Comparison of ENCODE assay signal across 17 cellular contexts in the genomic region with DNA sequence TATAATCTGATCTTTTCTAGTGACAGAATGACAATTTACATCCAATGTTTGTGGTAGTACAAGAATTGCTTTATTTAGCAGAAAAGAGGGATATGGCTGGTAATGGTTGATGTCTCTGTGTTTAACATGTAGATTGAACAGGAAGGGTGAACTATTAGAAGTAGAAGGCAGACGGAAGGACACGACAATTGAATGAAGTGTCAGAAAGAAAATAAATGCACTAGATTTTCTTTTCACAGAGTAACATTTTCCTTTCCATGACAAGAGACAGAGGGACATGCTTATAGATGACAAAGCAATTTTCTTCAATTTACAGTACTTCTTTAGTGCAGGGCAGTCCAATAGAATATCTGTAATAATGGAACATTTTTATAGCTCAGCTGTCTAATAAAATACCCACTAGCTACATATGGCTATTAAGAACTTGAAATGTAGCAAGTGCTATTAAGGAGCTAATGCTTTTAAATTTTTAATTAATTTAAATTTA. TPM values are rescaled to one million over a fixed set of nuclear protein-coding genes. Genes with fewer than 3 reads are reported as not detected.
DNase-seq lines count a peak whose midpoint lies in the region; ATAC-seq and TF ChIP-seq lines count a peak whose summit lies in the region.
"Had no signal": no experiment of that assay in that cellular context is flagged by ENCODE, and none has a peak within 500 bp of the region (broad histone marks: within the 10 kb centered on the region; RNA-seq: fewer than 3 reads in every experiment).

No MANE protein-coding gene starts in this region.

- H3K9me3 Mint-ChIP-seq in activated CD4-positive, alpha-beta T cell treated with anti-CD3 and anti-CD28 coated beads, Interleukin-2, amount 10 ng/mL, durations not matched to agents 24 days and 14 days, result no peaks in the 10 kb centered on the region
- H3K9me3 Mint-ChIP-seq in GM23338 (peaks cover 7% of the 10 kb centered on the region), mesothelial cell of epicardium (peaks cover 5% of the 10 kb centered on the region)
- H3K9me3 Mint-ChIP-seq in activated naive CD8-positive, alpha-beta T cell treated with anti-CD3 and anti-CD28 coated beads, Interleukin-2, amount 50 U/mL, for 24 hours, result no peaks in the 10 kb centered on the region
- H3K9me3 Mint-ChIP-seq: CD8-positive, alpha-beta memory T cell; central memory CD8-positive, alpha-beta T cell had no signal

- H3K9me3 ChIP-seq in psoas muscle, result no peaks in the 10 kb centered on the region
- H3K9me3 ChIP-seq: spleen had no signal

- no peak for TF ChIP-seq CTCF in GM23338 (conservative IDR thresholded peaks at IDR 0.05; ENCODE audit: low read depth in 2 of 2)
- TF ChIP-seq CTCF in psoas muscle (IDR thresholded peaks at IDR 0.05), result no peak
- TF ChIP-seq CTCF in mesothelial cell of epicardium (IDR thresholded peaks at IDR 0.05; ENCODE audit: unreplicated experiment), result no peak

- no peaks in the 10 kb centered on the region for H3F3A ChIP-seq in GM23338 (replicated peaks; ENCODE audit: low read depth)

- H3K27ac ChIP-seq in GM23338 (ENCODE audit: low read depth) (no peak overlapping the region), psoas muscle (peak overlapping the region; percentile 65)

- ATAC-seq in GM23338, result no peak
- no peak for ATAC-seq in activated naive CD8-positive, alpha-beta T cell treated with anti-CD3 and anti-CD28 coated beads, Interleukin-2, amount 50 U/mL, for 24 hours
- peak in 1 of 4 donors; percentile 8 for ATAC-seq in psoas muscle
- ATAC-seq in left colon, result no peak

- H3K4me2 ChIP-seq in GM23338, result no peak overlapping the region

- H4K20me1 ChIP-seq in GM23338 (replicated peaks; ENCODE audit: insufficient read depth), result no peaks in the 10 kb centered on the region

- peaks cover 56% of the 10 kb centered on the region for H3K4me1 Mint-ChIP-seq in activated CD4-positive, alpha-beta T cell treated with anti-CD3 and anti-CD28 coated beads, Interleukin-2, amount 10 ng/mL, durations not matched to agents 24 days and 14 days
- H3K4me1 Mint-ChIP-seq in GM23338 (no peaks in the 10 kb centered on the region), mesothelial cell of epicardium (peaks cover 6% of the 10 kb centered on the region)
- H3K4me1 Mint-ChIP-seq in activated naive CD8-positive, alpha-beta T cell treated with anti-CD3 and anti-CD28 coated beads, Interleukin-2, amount 50 U/mL, for 24 hours, result peaks cover 66% of the 10 kb centered on the region

- H3K4me3 Mint-ChIP-seq in activated CD4-positive, alpha-beta T cell treated with anti-CD3 and anti-CD28 coated beads, Interleukin-2, amount 10 ng/mL, durations not matched to agents 24 days and 14 days, result peak overlapping the region; percentile 83
- no peak overlapping the region for H3K4me3 Mint-ChIP-seq in GM23338
- no peak overlapping the region for H3K4me3 Mint-ChIP-seq in activated naive CD8-positive, alpha-beta T cell treated with anti-CD3 and anti-CD28 coated beads, Interleukin-2, amount 50 U/mL, for 24 hours
- H3K4me3 Mint-ChIP-seq in mesothelial cell of epicardium, result no peak overlapping the region
- H3K4me3 Mint-ChIP-seq: central memory CD8-positive, alpha-beta T cell had no signal

- H3K36me3 ChIP-seq in GM23338 (ENCODE audit: insufficient read depth) (no peaks in the 10 kb centered on the region), psoas muscle (ENCODE audit: insufficient read depth in 1 of 2, low read depth in 1 of 2) (no peaks in the 10 kb centered on the region)
- H3K36me3 ChIP-seq: spleen had no signal

- H3K4me1 ChIP-seq in GM23338 (ENCODE audit: insufficient read depth), result no peaks in the 10 kb centered on the region
- H3K4me1 ChIP-seq in psoas muscle, result peaks cover 39% of the 10 kb centered on the region

- intact Hi-C loops in activated CD4-positive, alpha-beta T cell treated with anti-CD3 and anti-CD28 coated beads, Interleukin-2, amount 10 ng/mL, durations not matched to agents 24 days and 14 days (cut with micrococcal nuclease), result loop anchor here (2.0 kb wide), 1 partner anchor 21 kb away; no protein-coding TSS in a partner anchor
- intact Hi-C loops in psoas muscle (cut with DNase I), result no loop called here
- intact Hi-C loops in left colon (cut with DNase I, micrococcal nuclease), result no loop called here

- H3K4me3 ChIP-seq in GM23338 (no peak overlapping the region), psoas muscle (peak overlapping the region; percentile 37)
- H3K4me3 ChIP-seq: spleen had no signal

- H3K9me2 ChIP-seq in GM23338 (ENCODE audit: insufficient read depth), result no peaks in the 10 kb centered on the region

- no peaks in the 10 kb centered on the region for H3K79me2 ChIP-seq in GM23338 (replicated peaks; ENCODE audit: insufficient read depth)

- H3K27me3 ChIP-seq in GM23338 (ENCODE audit: insufficient read depth), result no peaks in the 10 kb centered on the region
- no peaks in the 10 kb centered on the region for H3K27me3 ChIP-seq in psoas muscle (ENCODE audit: insufficient read depth in 3 of 3, low read length in 2 of 3)
- H3K27me3 ChIP-seq: spleen had no signal

- no peak for DNase-seq in activated CD4-positive, alpha-beta T cell treated with anti-CD3 and anti-CD28 coated beads, Interleukin-2, amount 10 ng/mL, durations not matched to agents 24 days and 14 days
- DNase-seq in activated CD4-positive, alpha-beta T cell treated with anti-CD3 and anti-CD28 coated beads, Interleukin-2, amount 50 U/mL, for 48 hours, result no peak
- no peak for DNase-seq in GM23338 (ENCODE audit: low spot score)
- no peak for DNase-seq in activated naive CD8-positive, alpha-beta T cell treated with anti-CD3 and anti-CD28 coated beads, Interleukin-2, amount 50 U/mL, for 24 hours
- DNase-seq in psoas muscle, result no peak
- no peak for DNase-seq in mesothelial cell of epicardium (ENCODE audit: low spot score in 2 of 2, unreplicated experiment in 2 of 2)
- DNase-seq in left colon, result no peak
- no peak for DNase-seq in amniotic stem cell (lab: John Stamatoyannopoulos, UW)
- DNase-seq: activated CD4-positive, alpha-beta T cell treated with anti-CD3 and anti-CD28 coated beads for 48 hours; CD8-positive, alpha-beta memory T cell; MV-4-11; NCI-H2029 treated with DMSO at 0.1 percent for 48 hours; NCI-H524; spleen; stimulated activated naive CD4-positive, alpha-beta T cell; T1000 had no signal

- H3K36me3 Mint-ChIP-seq in activated CD4-positive, alpha-beta T cell treated with anti-CD3 and anti-CD28 coated beads, Interleukin-2, amount 10 ng/mL, durations not matched to agents 24 days and 14 days (ENCODE audit: low read depth), result no peaks in the 10 kb centered on the region
- H3K36me3 Mint-ChIP-seq in GM23338 (ENCODE audit: low read depth) (peaks cover 7% of the 10 kb centered on the region), mesothelial cell of epicardium (no peaks in the 10 kb centered on the region)
- no peaks in the 10 kb centered on the region for H3K36me3 Mint-ChIP-seq in activated naive CD8-positive, alpha-beta T cell treated with anti-CD3 and anti-CD28 coated beads, Interleukin-2, amount 50 U/mL, for 24 hours (ENCODE audit: low read depth)

- 0 out of 2 replicates have a peak overlapping the region, but pooled peaks have one; percentile 9 for H2AFZ ChIP-seq in GM23338

- H3K27me3 Mint-ChIP-seq in activated CD4-positive, alpha-beta T cell treated with anti-CD3 and anti-CD28 coated beads, Interleukin-2, amount 10 ng/mL, durations not matched to agents 24 days and 14 days, result no peaks in the 10 kb centered on the region
- H3K27me3 Mint-ChIP-seq in GM23338 (ENCODE audit: insufficient read depth, low read depth, poor library complexity) (no peaks in the 10 kb centered on the region), mesothelial cell of epicardium (ENCODE audit: low read depth) (no peaks in the 10 kb centered on the region)
- no peaks in the 10 kb centered on the region for H3K27me3 Mint-ChIP-seq in activated naive CD8-positive, alpha-beta T cell treated with anti-CD3 and anti-CD28 coated beads, Interleukin-2, amount 50 U/mL, for 24 hours
- H3K27me3 Mint-ChIP-seq: CD8-positive, alpha-beta memory T cell; central memory CD8-positive, alpha-beta T cell had no signal

- 65 to 89% (median 85%) methylated on average over 2 of the region's 2 CpGs for WGBS in psoas muscle, 3 donors

- peak overlapping the region; percentile 4 for H3K27ac Mint-ChIP-seq in activated CD4-positive, alpha-beta T cell treated with anti-CD3 and anti-CD28 coated beads, Interleukin-2, amount 10 ng/mL, durations not matched to agents 24 days and 14 days
- H3K27ac Mint-ChIP-seq in GM23338 (no peak overlapping the region), mesothelial cell of epicardium (no peak overlapping the region)
- peak overlapping the region; percentile 74 for H3K27ac Mint-ChIP-seq in activated naive CD8-positive, alpha-beta T cell treated with anti-CD3 and anti-CD28 coated beads, Interleukin-2, amount 50 U/mL, for 24 hours

TF ChIP-seq in GM23338, 12 proteins besides CTCF, POLR2A, EP300 and RAD21 (continues in another document):
- TF ChIP-seq ZNF114 (CRISPR knock-in tag; IDR thresholded peaks at IDR 0.05) (no peak), ZNF331 (CRISPR knock-in tag; IDR thresholded peaks at IDR 0.05; ENCODE audit: low read depth) (no peak)

RNA-seq across cellular contexts. Expression of a gene that starts 48.9 kb away (rescaled TPM):
- total RNA-seq in activated CD4-positive, alpha-beta T cell treated with anti-CD3 and anti-CD28 coated beads, Interleukin-2, amount 10 ng/mL, durations not matched to agents 24 days and 14 days, result 296 and 298 TPM in 2 replicates
- total RNA-seq in GM23338 (2014; rRNA removed; shearing (Covaris generic)), result 15.7 and 23.2 TPM in 2 replicates
- polyA plus RNA-seq in GM23338 (2016; fragmentation: Nextera tagmentation; extraction: Ambion mirVana) (8.4 and 9.4 TPM in 2 replicates), psoas muscle (100 to 1,000 TPM in 2 of 3 donors, 10 to 100 TPM in 1; 27.4 to 168 (median 108) TPM)
- total RNA-seq in psoas muscle (100 to 1,000 TPM; 179 to 281 (median 242) TPM), mesothelial cell of epicardium (67.8 to 74.8 TPM (median 72.9 TPM) in 3 replicates), left colon (100 to 1,000 TPM; 154 to 183 TPM)

Comparison
In these comparisons a context has a peak if more than half of its experiments do, and no peak if none do; other contexts are left out.
1. H3K27ac Mint-ChIP-seq: peak in activated CD4-positive, alpha-beta T cell treated with anti-CD3 and anti-CD28 coated beads, Interleukin-2, amount 10 ng/mL, durations not matched to agents 24 days and 14 days (single experiment) and activated naive CD8-positive, alpha-beta T cell treated with anti-CD3 and anti-CD28 coated beads, Interleukin-2, amount 50 U/mL, for 24 hours (single experiment); none in GM23338 (single experiment) and mesothelial cell of epicardium (single experiment).